Comparison of ENCODE assay signal across 29 cellular contexts in genomic region chr13:44651724-44652123, GRCh38.
"Had no signal": no experiment of that assay in that cellular context is flagged by ENCODE, and none has a peak within 500 bp of the region (broad histone marks: within the 10 kb centered on the region; RNA-seq: fewer than 3 reads in every experiment).

No MANE protein-coding gene starts in this region.

- H3K36me3 Mint-ChIP-seq: naive thymus-derived CD8-positive, alpha-beta T cell; natural killer cell treated with Interleukin-12 subunit alpha and Interleukin-12 subunit beta and Interleukin-15 and Interleukin-18, amount 100 ng/mL, for 72 hours; stimulated activated memory B cell treated with anti-CD40 and anti-IgM and Interleukin-4, amounts not matched to agents 10 μg/mL and 1 μg/mL and 100 μg/mL, for 72 hours had no signal

- H3K4me2 ChIP-seq: smooth muscle cell had no signal

- H3K4me3 ChIP-seq: pancreas, prostate gland, skin epidermis, smooth muscle cell, spleen, stomach, thoracic aorta, thyroid gland, tibial nerve, upper lobe of left lung, vagina had no signal

- H3K36me3 ChIP-seq: neutrophil, pancreas, prostate gland, spleen, stomach, thoracic aorta, thyroid gland, tibial nerve, upper lobe of left lung, vagina had no signal

- ATAC-seq: naive thymus-derived CD8-positive, alpha-beta T cell; natural killer cell treated with Interleukin-12 subunit alpha and Interleukin-12 subunit beta and Interleukin-15 and Interleukin-18, amount 100 ng/mL, for 72 hours; pancreas; sciatic nerve; stimulated activated memory B cell treated with anti-CD40 and anti-IgM and Interleukin-4, amounts not matched to agents 10 μg/mL and 1 μg/mL and 100 μg/mL, for 72 hours had no signal

- H3K4me1 Mint-ChIP-seq: stimulated activated memory B cell treated with anti-CD40 and anti-IgM and Interleukin-4, amounts not matched to agents 10 μg/mL and 1 μg/mL and 100 μg/mL, for 72 hours had no signal

- H3K27me3 ChIP-seq: neutrophil, pancreas, spleen, stomach, thyroid gland, tibial nerve, upper lobe of left lung, vagina had no signal

- H3K27ac Mint-ChIP-seq: natural killer cell treated with Interleukin-12 subunit alpha and Interleukin-12 subunit beta and Interleukin-15 and Interleukin-18, amount 100 ng/mL, for 72 hours; nephron progenitor cell; stimulated activated memory B cell treated with anti-CD40 and anti-IgM and Interleukin-4, amounts not matched to agents 10 μg/mL and 1 μg/mL and 100 μg/mL, for 72 hours; stimulated activated naive CD8-positive, alpha-beta T cell treated with anti-CD3 and anti-CD28 coated beads, Interleukin-15, Interleukin-2, amounts not matched to agents 100 ng/mL and 50 ng/mL, for 24 hours had no signal

- DNase-seq: naive thymus-derived CD8-positive, alpha-beta T cell; nephron progenitor cell; nucleus accumbens; pancreas; retina; spleen; stimulated activated CD4-positive, alpha-beta T cell treated with anti-CD3 and anti-CD28 coated beads, Interleukin-12 subunit alpha, Interleukin-12 subunit beta, amount 100 ng/mL, for 4 hours; stimulated activated CD4-positive, alpha-beta T cell treated with anti-CD3 and anti-CD28 coated beads, Interleukin-1b, Interleukin-23, amount 100 ng/mL, for 48 hours; stimulated activated CD4-positive, alpha-beta T cell treated with anti-CD3 and anti-CD28 coated beads, Interleukin-4, amount 100 ng/mL, for 1 hour; stimulated activated CD4-positive, alpha-beta T cell treated with anti-CD3 and anti-CD28 coated beads, Interleukin-4, amount 100 ng/mL, for 4 hours; stimulated activated CD8-positive, alpha-beta memory T cell treated with anti-CD3 and anti-CD28 coated beads, Interleukin-4, amount 100 ng/mL, for 48 hours; stimulated activated naive CD4-positive, alpha-beta T cell treated with Interleukin-2 at 50 U/mL for 16 hours; stomach; thyroid gland; trophoblast cell; upper lobe of left lung had no signal

- H3K4me3 Mint-ChIP-seq: naive thymus-derived CD8-positive, alpha-beta T cell; natural killer cell treated with Interleukin-12 subunit alpha and Interleukin-12 subunit beta and Interleukin-15 and Interleukin-18, amount 100 ng/mL, for 72 hours; nephron progenitor cell; neural crest cell; stimulated activated memory B cell treated with anti-CD40 and anti-IgM and Interleukin-4, amounts not matched to agents 10 μg/mL and 1 μg/mL and 100 μg/mL, for 72 hours; stimulated activated naive CD8-positive, alpha-beta T cell treated with anti-CD3 and anti-CD28 coated beads, Interleukin-15, Interleukin-2, amounts not matched to agents 100 ng/mL and 50 ng/mL, for 24 hours had no signal

- H3K9me3 Mint-ChIP-seq: naive thymus-derived CD8-positive, alpha-beta T cell; natural killer cell treated with Interleukin-12 subunit alpha and Interleukin-12 subunit beta and Interleukin-15 and Interleukin-18, amount 100 ng/mL, for 72 hours; nephron progenitor cell; neural crest cell; stimulated activated memory B cell treated with anti-CD40 and anti-IgM and Interleukin-4, amounts not matched to agents 10 μg/mL and 1 μg/mL and 100 μg/mL, for 72 hours; stimulated activated naive CD8-positive, alpha-beta T cell treated with anti-CD3 and anti-CD28 coated beads, Interleukin-15, Interleukin-2, amounts not matched to agents 100 ng/mL and 50 ng/mL, for 24 hours had no signal

- H3K27ac ChIP-seq: neutrophil, pancreas, prostate gland, skin epidermis, spleen, stomach, thoracic aorta, thyroid gland, tibial nerve, upper lobe of left lung, vagina had no signal

- H3K9me3 ChIP-seq: neutrophil, pancreas, prostate gland, spleen, stomach, thoracic aorta, thyroid gland, tibial nerve, upper lobe of left lung, vagina had no signal

- H3K4me1 ChIP-seq: pancreas, prostate gland, spleen, thyroid gland, tibial nerve, upper lobe of left lung, vagina had no signal

- FAIRE-seq: pancreas, urothelium cell line had no signal
